In genomic region chr4:54228563-54229501, GRCh38 we compare ENCODE assay signal across 8 cellular contexts. TPM values are rescaled to one million over a fixed set of nuclear protein-coding genes. Genes with fewer than 3 reads are reported as not detected.
DNase-seq lines count a peak whose midpoint lies in the region; ATAC-seq, FAIRE-seq and TF ChIP-seq lines count a peak whose summit lies in the region.

PDGFRA (plus strand) TSS chr4:54229293; CDS start chr4:54258769, 29,476 bp downstream.

- no peak for ATAC-seq in GM18858 (IDR thresholded peaks at IDR 0.05; ENCODE audit: unreplicated experiment)

- H3K4me3 ChIP-seq in HFF-Myc (replicated peaks; ENCODE audit: low read depth, low read length) (peak within 1 kb of the TSS; percentile 85), astrocyte (ENCODE audit: insufficient read depth, low read depth, low read length) (peak within 1 kb of the TSS; percentile 69)

- no peaks in the 10 kb centered on the region for H3K36me3 ChIP-seq in astrocyte (ENCODE audit: insufficient read depth, low read length)

- H3K27ac Mint-ChIP-seq in astrocyte (ENCODE audit: unreplicated experiment), result peak within 1 kb of the TSS; percentile 79

- H4K20me1 ChIP-seq in astrocyte (ENCODE audit: insufficient read depth, low read length), result no peaks in the 10 kb centered on the region

- H3K79me2 ChIP-seq in astrocyte (ENCODE audit: insufficient read depth, low read length), result peaks cover 30% of the 10 kb centered on the region

- H3K4me1 Mint-ChIP-seq in astrocyte (ENCODE audit: low read depth, unreplicated experiment), result peaks cover 17% of the 10 kb centered on the region

- no peaks in the 10 kb centered on the region for H3K9me3 ChIP-seq in astrocyte (ENCODE audit: insufficient read depth, low read depth, low read length)

- peak within 1 kb of the TSS; percentile 85 for H3K4me3 Mint-ChIP-seq in astrocyte (ENCODE audit: unreplicated experiment)

- DNase-seq in HFF-Myc (ENCODE audit: extremely low read depth, low read depth) (peak; percentile 94), astrocyte (ENCODE audit: low read depth) (peak; percentile 78), iPS-NIHi11 (ENCODE audit: low spot score) (peak; percentile 23), smooth muscle cell of the brain vasculature (ENCODE audit: low read depth, low spot score) (peak; percentile 80), NCI-H1930 (lab: John Stamatoyannopoulos, UW) (no peak), T1000 (lab: John Stamatoyannopoulos, UW) (no peak), COLO829 (ENCODE audit: low spot score) (no peak)

- no peaks in the 10 kb centered on the region for H3K36me3 Mint-ChIP-seq in astrocyte (ENCODE audit: low read depth, unreplicated experiment)

- peak within 1 kb of the TSS; percentile 69 for H3K9ac ChIP-seq in astrocyte (ENCODE audit: low read length)

- peak; percentile 52 for FAIRE-seq in astrocyte (lab: Jason Lieb, UNC)

- peaks cover 40% of the 10 kb centered on the region for H3K27me3 Mint-ChIP-seq in astrocyte (ENCODE audit: low read depth, unreplicated experiment)

- peak within 1 kb of the TSS; percentile 64 for H3K27ac ChIP-seq in astrocyte (ENCODE audit: low read depth, low read length)

- H3K9me3 Mint-ChIP-seq in astrocyte (ENCODE audit: unreplicated experiment), result no peaks in the 10 kb centered on the region

- peak within 1 kb of the TSS; percentile 76 for H2AFZ ChIP-seq in astrocyte (ENCODE audit: low read depth, low read length)

- TF ChIP-seq CTCF in HFF-Myc (IDR thresholded peaks at IDR 0.05; ENCODE audit: low read depth, low read length, missing control alignments) (no peak), astrocyte (IDR thresholded peaks at IDR 0.05; ENCODE audit: insufficient read depth, low read depth, low read length) (no peak)

- H3K4me2 ChIP-seq in astrocyte (ENCODE audit: low read length), result peak within 1 kb of the TSS; percentile 92

- H3K27me3 ChIP-seq in astrocyte (ENCODE audit: insufficient read depth, low read length), result peaks cover 7% of the 10 kb centered on the region

- peaks cover 59% of the 10 kb centered on the region for H3K4me1 ChIP-seq in astrocyte (ENCODE audit: insufficient read depth, low read length)

RNA-seq across cellular contexts. Expression of gene PDGFRA, which starts in this region (rescaled TPM):
- total RNA-seq in astrocyte, result 9.2 and 12.6 TPM in 2 replicates

Comparison
In these comparisons a context has a peak if more than half of its experiments do, and no peak if none do; other contexts are left out.
1. DNase-seq: peak in HFF-Myc (single experiment), astrocyte (single experiment), iPS-NIHi11 (single experiment) and smooth muscle cell of the brain vasculature (single experiment); none in NCI-H1930 (0 of 2), T1000 (single experiment) and COLO829 (single experiment).